Comparison of ENCODE assay signal across 8 cellular contexts in genomic region chr9:116687762-116688160, GRCh38. TPM values are rescaled to one million over a fixed set of nuclear protein-coding genes. Genes with fewer than 3 reads are reported as not detected.
DNase-seq lines count a peak whose midpoint lies in the region; ATAC-seq and TF ChIP-seq lines count a peak whose summit lies in the region.

No MANE protein-coding gene starts in this region.

- no peak for ATAC-seq in activated T-cell treated with anti-CD3 and anti-CD28 coated beads, Interleukin-2, amount 50 U/mL, for 72 hours (replicated peaks in 1 of 2)
- peak in 3 of 4 donors; percentile 4 to 15 (median 12) for ATAC-seq in heart left ventricle
- no peak for ATAC-seq in GM18858 (IDR thresholded peaks at IDR 0.05; ENCODE audit: unreplicated experiment)

- peaks cover 58% of the 10 kb centered on the region for H3K4me1 Mint-ChIP-seq in activated T-cell treated with anti-CD3 and anti-CD28 coated beads, Interleukin-2, amount 50 U/mL, for 72 hours (ENCODE audit: low read depth)

- CTCF ChIA-PET in HEK293 (lab: Yijun Ruan, JAX): no interaction called here

- DNase-seq in AG08396 (ENCODE audit: low spot score) (peak; percentile 35), heart left ventricle (no peak), retinal pigment epithelial cell (ENCODE audit: low read depth) (no peak), retina (no peak), NCI-H345 treated with DMSO at 0.1 percent for 48 hours (lab: John Stamatoyannopoulos, UW; ENCODE audit: unreplicated experiment) (no peak)
- DNase-seq in activated T-cell treated with anti-CD3 and anti-CD28 coated beads, Interleukin-2, amount 50 U/mL, for 72 hours: peak in 1 of 2 donors; percentile 3

- H3K9me3 ChIP-seq in HEK293 (ENCODE audit: control insufficient read depth, insufficient read depth, low read depth, low read length) (no peaks in the 10 kb centered on the region), heart left ventricle (peaks cover 0 to 9% (median 0%) of the 10 kb centered on the region in 12 donors)

- no peaks in the 10 kb centered on the region for H3K27me3 ChIP-seq in heart left ventricle

- peaks cover 2 to 11% of the 10 kb centered on the region in 2 donors for H3K36me3 Mint-ChIP-seq in activated T-cell treated with anti-CD3 and anti-CD28 coated beads, Interleukin-2, amount 50 U/mL, for 72 hours (ENCODE audit: insufficient read depth in 2 of 2)

- H3K27ac ChIP-seq in HEK293 (ENCODE audit: extremely low read depth, low read depth, low read length) (peak overlapping the region; percentile 46; the same call in 1 of the 2 replicates), heart left ventricle (peak overlapping the region in 7 of 12 donors; percentile 73 to 88 (median 80))

- H3K4me1 ChIP-seq in HEK293 (ENCODE audit: control insufficient read depth, insufficient read depth, low read length) (peaks cover 2% of the 10 kb centered on the region; the same call in 1 of the 2 replicates), heart left ventricle (peaks cover 0 to 42% (median 21%) of the 10 kb centered on the region in 12 donors)

- H3K27me3 Mint-ChIP-seq in activated T-cell treated with anti-CD3 and anti-CD28 coated beads, Interleukin-2, amount 50 U/mL, for 72 hours (ENCODE audit: low read depth): no peaks in the 10 kb centered on the region

- no peak for TF ChIP-seq POLR2A in heart left ventricle (IDR thresholded peaks at IDR 0.05)

- peak overlapping the region; percentile 90 for H3K27ac Mint-ChIP-seq in activated T-cell treated with anti-CD3 and anti-CD28 coated beads, Interleukin-2, amount 50 U/mL, for 72 hours

- TF ChIP-seq CTCF in HEK293 (tag by site-specific recombination; IDR thresholded peaks at IDR 0.05) (no peak), heart left ventricle (IDR thresholded peaks at IDR 0.05) (no peak), retinal pigment epithelial cell (conservative IDR thresholded peaks at IDR 0.05; ENCODE audit: low read depth, low read length) (no peak)

- H3K36me3 ChIP-seq in HEK293 (ENCODE audit: control insufficient read depth in 2 of 2, insufficient read depth in 1 of 2, low read length in 2 of 2): no peaks in the 10 kb centered on the region
- no peaks in the 10 kb centered on the region for H3K36me3 ChIP-seq in heart left ventricle

- H3K4me3 ChIP-seq in HEK293 (ENCODE audit: low read depth, low read length) (peak overlapping the region; percentile 82), heart left ventricle (peak overlapping the region; percentile 56 to 89 (median 77)), retinal pigment epithelial cell (ENCODE audit: low read length) (peak overlapping the region; percentile 81)

- POLR2A ChIA-PET in HEK293 (lab: Yijun Ruan, JAX): interaction anchor here (1.2 to 1.5 kb wide), 2 partner anchors 10 to 24 kb away, joined by 3 to 11 read pairs; no protein-coding TSS in a partner anchor

- intact Hi-C loops in heart left ventricle (cut with DNase I): no loop called here

- WGBS in heart left ventricle, 4 donors: 16 to 24% (median 19%) methylated on average over 7 of the region's 7 CpGs

- peaks cover 0 to 3% of the 10 kb centered on the region in 2 donors for H3K9me3 Mint-ChIP-seq in activated T-cell treated with anti-CD3 and anti-CD28 coated beads, Interleukin-2, amount 50 U/mL, for 72 hours

- peak overlapping the region; percentile 92 to 97 for H3K4me3 Mint-ChIP-seq in activated T-cell treated with anti-CD3 and anti-CD28 coated beads, Interleukin-2, amount 50 U/mL, for 72 hours

TF ChIP-seq in HEK293, 187 proteins besides CTCF, POLR2A, EP300 and RAD21:
- TF ChIP-seq GLIS2 (tag by site-specific recombination; IDR thresholded peaks at IDR 0.05) (no peak), ZNF335 (tag by site-specific recombination; conservative IDR thresholded peaks at IDR 0.05) (peak; percentile 27; the same call in 1 of the 2 replicates), ZNF341 (tag by site-specific recombination; IDR thresholded peaks at IDR 0.05; ENCODE audit: low read depth) (no peak), KLF8 (tag by site-specific recombination; IDR thresholded peaks at IDR 0.05) (no peak), EGR2 (tag by site-specific recombination; IDR thresholded peaks at IDR 0.05; ENCODE audit: low read depth) (peak; percentile 14; the same call in 1 of the 2 replicates), ZNF404 (tag by site-specific recombination; IDR thresholded peaks at IDR 0.05) (no peak), SCRT1 (tag by site-specific recombination; IDR thresholded peaks at IDR 0.05; ENCODE audit: borderline replicate concordance) (no peak)

RNA-seq across cellular contexts. Expression of gene TRIM32, which starts 0.7 kb away (rescaled TPM):
- total RNA-seq in activated T-cell treated with anti-CD3 and anti-CD28 coated beads, Interleukin-2, amount 50 U/mL, for 72 hours: 10 to 100 TPM; 12.6 to 13.6 TPM
- 10 to 100 TPM; 12.5 to 17.9 (median 15.5) TPM for total RNA-seq in heart left ventricle
- polyA plus RNA-seq in heart left ventricle: 1 to 10 TPM; 3.3 to 6.5 TPM

Comparison
In these comparisons a context has a peak if more than half of its experiments do, and no peak if none do; other contexts are left out.
1. ATAC-seq: peak in heart left ventricle (3 of 4); none in activated T-cell treated with anti-CD3 and anti-CD28 coated beads, Interleukin-2, amount 50 U/mL, for 72 hours (0 of 2) and GM18858 (single experiment).
2. Peak in every context shown above with its lines, with median percentiles within 50 percentile points of each other: H3K4me3 ChIP-seq.